35 cellular contexts compared by ENCODE assay signal in the genomic region with DNA sequence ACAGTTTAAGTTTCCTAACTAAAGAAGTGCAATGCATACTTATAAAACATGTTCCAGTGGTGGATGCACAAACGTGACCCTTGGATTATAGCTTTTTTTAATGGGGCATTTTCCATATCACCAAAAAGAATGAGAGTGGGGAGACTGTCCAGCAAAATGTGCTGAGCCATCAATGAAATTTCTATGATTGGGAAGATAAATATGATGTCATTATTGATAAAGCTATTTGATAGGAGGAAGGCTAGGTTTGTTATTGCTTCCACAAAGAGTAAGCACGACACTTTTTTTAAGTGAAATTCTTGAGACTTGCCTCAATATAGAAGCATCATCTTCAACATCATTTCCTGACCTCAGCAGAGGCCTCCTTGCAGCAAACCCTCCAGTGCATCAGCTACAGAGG.
DNase-seq lines count a peak whose midpoint lies in the region; ATAC-seq, FAIRE-seq and TF ChIP-seq lines count a peak whose summit lies in the region.
"Had no signal": no experiment of that assay in that cellular context is flagged by ENCODE, and none has a peak within 500 bp of the region (broad histone marks: within the 10 kb centered on the region; RNA-seq: fewer than 3 reads in every experiment).

No MANE protein-coding gene starts in this region.

- 17% methylated on average over 2 of the region's 2 CpGs for WGBS in HepG2 (ENCODE audit: low lambda C conversion rate)
- 92% methylated on average over 2 of the region's 2 CpGs for WGBS in right lobe of liver (ENCODE audit: insufficient coverage, low coverage, low lambda C conversion rate, missing lambda C conversion rate)

- H3K27ac ChIP-seq in HepG2 (ENCODE audit: extremely low read length, insufficient read depth, low read length) (no peak overlapping the region), right lobe of liver (no peak overlapping the region), 22Rv1 (peak overlapping the region; percentile 65), C4-2B (peak overlapping the region; percentile 27; the same call in 1 of the 2 replicates), VCaP (peak overlapping the region; percentile 68; the same call in 1 of the 2 replicates)
- H3K27ac ChIP-seq: A549; BLaER1; BLaER1 treated with 17β-estradiol and CSF1 and Interleukin-3, amounts not matched to agents 10 nM and 100 nM had no signal

- no peak for TF ChIP-seq RAD21 in HepG2 (CRISPR knock-in tag; IDR thresholded peaks at IDR 0.05)

- H3K9me3 Mint-ChIP-seq in activated T-helper 17 cell treated with anti-CD3 and anti-CD28 coated beads, Interleukin-2, amount 50 U/mL, for 72 hours = no peaks in the 10 kb centered on the region
- H3K9me3 Mint-ChIP-seq: CD4-positive, alpha-beta T cell had no signal

- POLR2A ChIA-PET in HepG2 (lab: Yijun Ruan, JAX) = no interaction called here

- intact Hi-C loops in HepG2 (cut with micrococcal nuclease; ENCODE audit: unreplicated experiment) (no loop called here), right lobe of liver (cut with DNase I) (no loop called here)

- no peak overlapping the region for H3K27ac Mint-ChIP-seq in activated T-helper 17 cell treated with anti-CD3 and anti-CD28 coated beads, Interleukin-2, amount 50 U/mL, for 72 hours
- H3K27ac Mint-ChIP-seq: B cell; CD14-positive monocyte; CD4-positive, alpha-beta memory T cell; CD4-positive, alpha-beta T cell; CD4-positive, CD25-positive, alpha-beta regulatory T cell; CD8-positive, alpha-beta memory T cell; CD8-positive, alpha-beta T cell had no signal

- ATAC-seq in HepG2 = no peak
- ATAC-seq in right lobe of liver = no peak
- no peak for ATAC-seq in GM21447 (IDR thresholded peaks at IDR 0.05; ENCODE audit: unreplicated experiment)
- no peak for ATAC-seq in activated T-helper 17 cell treated with anti-CD3 and anti-CD28 coated beads, Interleukin-2, amount 50 U/mL, for 72 hours (replicated peaks)
- ATAC-seq: A549; CD8-positive, alpha-beta T cell had no signal

- no peak for FAIRE-seq in HepG2 (lab: Jason Lieb, UNC)
- FAIRE-seq: A204.1, A549, D721Med had no signal

- no peak overlapping the region for H3K4me2 ChIP-seq in HepG2 (ENCODE audit: low read depth, low read length)
- H3K4me2 ChIP-seq: A549; BLaER1; BLaER1 treated with 17β-estradiol and CSF1 and Interleukin-3, amounts not matched to agents 10 nM and 100 nM had no signal

- H3K9me3 ChIP-seq in HepG2 (ENCODE audit: low read length) (peaks cover 3% of the 10 kb centered on the region; the same call in 1 of the 2 replicates), right lobe of liver (no peaks in the 10 kb centered on the region)
- H3K9me3 ChIP-seq: A549, BE2C, BLaER1, Caco-2 had no signal

- H3K79me2 ChIP-seq in HepG2 (ENCODE audit: insufficient read depth, low read length) = no peaks in the 10 kb centered on the region

- TF ChIP-seq EP300 in HepG2 (IDR thresholded peaks at IDR 0.05; ENCODE audit: low read depth in 2 of 2, low read length in 2 of 2) = no peak
- no peak for TF ChIP-seq EP300 in HepG2 (CRISPR knock-in tag; IDR thresholded peaks at IDR 0.05; ENCODE audit: borderline replicate concordance)

- H3K36me3 ChIP-seq in HepG2 (replicated peaks in 1 of 2; ENCODE audit: control insufficient read depth in 1 of 2, insufficient read depth in 2 of 2, low read length in 2 of 2) = no peaks in the 10 kb centered on the region
- no peaks in the 10 kb centered on the region for H3K36me3 ChIP-seq in right lobe of liver
- H3K36me3 ChIP-seq: BE2C; BLaER1; BLaER1 treated with 17β-estradiol and CSF1 and Interleukin-3, amounts not matched to agents 10 nM and 100 nM had no signal

- CTCF ChIA-PET in HepG2 (lab: Yijun Ruan, JAX; ENCODE audit: low intra/inter-chr PET ratio, low total read pairs) = no interaction called here

- H3K4me3 Mint-ChIP-seq in activated T-helper 17 cell treated with anti-CD3 and anti-CD28 coated beads, Interleukin-2, amount 50 U/mL, for 72 hours = no peak overlapping the region
- H3K4me3 Mint-ChIP-seq: B cell; CD14-positive monocyte; CD4-positive, alpha-beta memory T cell; CD4-positive, alpha-beta T cell; CD4-positive, CD25-positive, alpha-beta regulatory T cell; CD8-positive, alpha-beta memory T cell; CD8-positive, alpha-beta T cell had no signal

- DNase-seq in HepG2 (ENCODE audit: low spot score) (no peak), right lobe of liver (no peak), HPDE6-E6E7 (ENCODE audit: extremely low spot score) (no peak)
- DNase-seq: 8988T; ACHN; AML-193; BE2C; C1 segment of cervical spinal cord; Caco-2; Calu3; CD4-positive, alpha-beta memory T cell; CD4-positive, alpha-beta T cell; CD4-positive, CD25-positive, alpha-beta regulatory T cell; CD8-positive, alpha-beta memory T cell; CD8-positive, alpha-beta T cell; COR-L47; DMS 273 treated with DMSO at 0.1 percent for 48 hours; DMS153; DMS53; DMS79; DMS79 treated with DMSO at 0.1 percent for 48 hours; DND-41; EL had no signal

- BruUV-seq in HepG2 (replicated peaks; lab: Mats Ljungman, UMichigan) = no TSS peak

- H3K4me3 ChIP-seq in HepG2 (replicated peaks in 1 of 3; ENCODE audit: insufficient read depth in 1 of 3, low read depth in 2 of 3, low read length in 3 of 3) = no peak overlapping the region
- H3K4me3 ChIP-seq in right lobe of liver = no peak overlapping the region
- H3K4me3 ChIP-seq: A549; BLaER1; BLaER1 treated with 17β-estradiol and CSF1 and Interleukin-3, amounts not matched to agents 10 nM and 100 nM had no signal

- no peaks in the 10 kb centered on the region for H3K36me3 Mint-ChIP-seq in activated T-helper 17 cell treated with anti-CD3 and anti-CD28 coated beads, Interleukin-2, amount 50 U/mL, for 72 hours (ENCODE audit: low read depth)
- H3K36me3 Mint-ChIP-seq: CD14-positive monocyte; CD4-positive, alpha-beta memory T cell; CD4-positive, CD25-positive, alpha-beta regulatory T cell; CD8-positive, alpha-beta memory T cell; CD8-positive, alpha-beta T cell had no signal

- in situ Hi-C loops in HepG2 (cut with HindIII; ENCODE audit: extremely low pct_ligation_motif_present, low pct_unique_long_range_greater_than_20kb) = no loop called here

- no peak for TF ChIP-seq CTCF in HepG2 (CRISPR knock-in tag; IDR thresholded peaks at IDR 0.05)
- TF ChIP-seq CTCF in right lobe of liver (IDR thresholded peaks at IDR 0.05) = no peak
- no peak for TF ChIP-seq CTCF in 22Rv1 (IDR thresholded peaks at IDR 0.05)
- TF ChIP-seq CTCF in C4-2B (conservative IDR thresholded peaks at IDR 0.05) = no peak
- no peak for TF ChIP-seq CTCF in VCaP (conservative IDR thresholded peaks at IDR 0.05)

- no peaks in the 10 kb centered on the region for H3K4me1 ChIP-seq in HepG2 (ENCODE audit: insufficient read depth, low read length)
- H3K4me1 ChIP-seq in right lobe of liver = no peaks in the 10 kb centered on the region
- H3K4me1 ChIP-seq: A549; BE2C; BLaER1; BLaER1 treated with 17β-estradiol and CSF1 and Interleukin-3, amounts not matched to agents 10 nM and 100 nM; Caco-2 had no signal

- no peaks in the 10 kb centered on the region for H3K4me1 Mint-ChIP-seq in activated T-helper 17 cell treated with anti-CD3 and anti-CD28 coated beads, Interleukin-2, amount 50 U/mL, for 72 hours
- H3K4me1 Mint-ChIP-seq: B cell; CD14-positive monocyte; CD4-positive, alpha-beta memory T cell; CD4-positive, CD25-positive, alpha-beta regulatory T cell; CD8-positive, alpha-beta memory T cell had no signal

- H3K9ac ChIP-seq in HepG2 (ENCODE audit: insufficient read depth, low read depth, low read length) = no peak overlapping the region
- H3K9ac ChIP-seq: BLaER1; BLaER1 treated with 17β-estradiol and CSF1 and Interleukin-3, amounts not matched to agents 10 nM and 100 nM had no signal

- no peak overlapping the region for H2AFZ ChIP-seq in HepG2 (ENCODE audit: low read length)

- no peaks in the 10 kb centered on the region for H3K27me3 Mint-ChIP-seq in activated T-helper 17 cell treated with anti-CD3 and anti-CD28 coated beads, Interleukin-2, amount 50 U/mL, for 72 hours
- H3K27me3 Mint-ChIP-seq: B cell; CD4-positive, alpha-beta memory T cell; CD4-positive, alpha-beta T cell; CD4-positive, CD25-positive, alpha-beta regulatory T cell; CD8-positive, alpha-beta memory T cell had no signal

- H4K20me1 ChIP-seq in HepG2 (ENCODE audit: insufficient read depth, low read length) = no peaks in the 10 kb centered on the region
- H4K20me1 ChIP-seq: BLaER1; BLaER1 treated with 17β-estradiol and CSF1 and Interleukin-3, amounts not matched to agents 10 nM and 100 nM had no signal

- H3K27me3 ChIP-seq in HepG2 (ENCODE audit: control insufficient read depth in 1 of 2, insufficient read depth in 2 of 2, low read length in 2 of 2) (no peaks in the 10 kb centered on the region), right lobe of liver (no peaks in the 10 kb centered on the region)
- H3K27me3 ChIP-seq: BE2C; BLaER1; BLaER1 treated with 17β-estradiol and CSF1 and Interleukin-3, amounts not matched to agents 10 nM and 100 nM had no signal

- TF ChIP-seq POLR2A in HepG2 (IDR thresholded peaks at IDR 0.05; ENCODE audit: insufficient read depth in 1 of 2, low read depth in 2 of 2, low read length in 2 of 2) (no peak), right lobe of liver (IDR thresholded peaks at IDR 0.05) (no peak)

TF ChIP-seq in HepG2, 621 proteins besides CTCF, POLR2A, EP300 and RAD21:
- 0 out of 2 replicates have a peak, but pooled peaks have one; percentile 3 for TF ChIP-seq CREB1 (IDR thresholded peaks at IDR 0.05)
- TF ChIP-seq CREB1 (CRISPR knock-in tag; IDR thresholded peaks at IDR 0.05) = no peak
- no peak for TF ChIP-seq ZNF232 (CRISPR knock-in tag; IDR thresholded peaks at IDR 0.05; ENCODE audit: borderline replicate concordance)
- TF ChIP-seq MAFK (conservative IDR thresholded peaks at IDR 0.05 in 1 of 2, IDR thresholded peaks at IDR 0.05 in 1 of 2; ENCODE audit: low read length in 2 of 2) = peak; percentile 32 to 33; a peak in 2 of 4 replicates
- TF ChIP-seq ZNF761 (CRISPR knock-in tag; conservative IDR thresholded peaks at IDR 0.05) = no peak
- no peak for TF ChIP-seq MED13 (CRISPR knock-in tag; IDR thresholded peaks at IDR 0.05)
- TF ChIP-seq ATF7 (IDR thresholded peaks at IDR 0.05) = peak; percentile 91
- no peak for TF ChIP-seq ATF7 (CRISPR knock-in tag; IDR thresholded peaks at IDR 0.05)
- TF ChIP-seq, protein P1, sequence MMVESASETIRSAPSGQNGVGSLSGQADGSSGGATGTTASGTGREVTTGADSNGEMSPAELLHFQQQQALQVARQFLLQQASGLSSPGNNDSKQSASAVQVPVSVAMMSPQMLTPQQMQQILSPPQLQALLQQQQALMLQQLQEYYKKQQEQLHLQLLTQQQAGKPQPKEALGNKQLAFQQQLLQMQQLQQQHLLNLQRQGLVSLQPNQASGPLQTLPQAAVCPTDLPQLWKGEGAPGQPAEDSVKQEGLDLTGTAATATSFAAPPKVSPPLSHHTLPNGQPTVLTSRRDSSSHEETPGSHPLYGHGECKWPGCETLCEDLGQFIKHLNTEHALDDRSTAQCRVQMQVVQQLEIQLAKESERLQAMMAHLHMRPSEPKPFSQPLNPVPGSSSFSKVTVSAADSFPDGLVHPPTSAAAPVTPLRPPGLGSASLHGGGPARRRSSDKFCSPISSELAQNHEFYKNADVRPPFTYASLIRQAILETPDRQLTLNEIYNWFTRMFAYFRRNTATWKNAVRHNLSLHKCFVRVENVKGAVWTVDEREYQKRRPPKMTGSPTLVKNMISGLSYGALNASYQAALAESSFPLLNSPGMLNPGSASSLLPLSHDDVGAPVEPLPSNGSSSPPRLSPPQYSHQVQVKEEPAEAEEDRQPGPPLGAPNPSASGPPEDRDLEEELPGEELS (CRISPR knock-in tag; IDR thresholded peaks at IDR 0.05) = no peak

Comparison
In these comparisons a context has a peak if more than half of its experiments do, and no peak if none do; other contexts are left out.
1. H3K27ac ChIP-seq: peak in 22Rv1 (single experiment), C4-2B (single experiment) and VCaP (single experiment); none in HepG2 (single experiment) and right lobe of liver (0 of 3).